ENCODE assay signal across 13 cellular contexts in the genomic region with DNA sequence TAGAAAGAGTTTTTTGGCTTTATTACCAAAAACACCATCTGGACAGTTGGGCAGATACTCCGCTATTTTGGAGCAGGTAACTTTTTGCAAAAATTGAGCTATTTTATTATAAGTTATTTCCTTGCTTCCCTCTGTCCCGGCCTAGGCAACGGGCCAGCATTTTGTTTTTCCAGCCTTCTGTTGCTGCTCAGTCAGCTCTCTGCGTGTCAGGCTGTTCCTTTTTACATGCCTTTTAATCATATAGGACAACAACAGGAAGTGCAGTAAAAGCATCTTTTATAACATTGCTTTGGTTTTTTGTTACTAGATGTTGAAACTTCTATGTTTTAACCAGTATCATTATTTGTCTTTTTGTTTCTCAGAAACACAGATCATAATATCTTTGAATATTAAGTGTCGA. TPM values are rescaled to one million over a fixed set of nuclear protein-coding genes. Genes with fewer than 3 reads are reported as not detected.
A peak's percentile ranks its signal among the peaks of the same experiment; 100 is the strongest.
DNase-seq lines count a peak whose midpoint lies in the region; ATAC-seq and TF ChIP-seq lines count a peak whose summit lies in the region.
"Had no signal": no experiment of that assay in that cellular context is flagged by ENCODE, and none has a peak within 500 bp of the region (broad histone marks: within the 10 kb centered on the region; RNA-seq: fewer than 3 reads in every experiment).

No MANE protein-coding gene starts in this region.

- no peaks in the 10 kb centered on the region for H3K9me3 ChIP-seq in naive thymus-derived CD4-positive, alpha-beta T cell (ENCODE audit: control insufficient read depth in 2 of 3, low read length in 3 of 3)
- H3K9me3 ChIP-seq in vagina = no peaks in the 10 kb centered on the region
- no peaks in the 10 kb centered on the region for H3K9me3 ChIP-seq in Karpas-422 (ENCODE audit: low read length)

- no peaks in the 10 kb centered on the region for H3K9me2 ChIP-seq in Karpas-422 (replicated peaks; ENCODE audit: insufficient read depth, low read length)

- no peak overlapping the region for H3K4me3 ChIP-seq in choroid plexus epithelial cell (ENCODE audit: low read depth, low read length)
- no peak overlapping the region for H3K4me3 ChIP-seq in naive thymus-derived CD4-positive, alpha-beta T cell (ENCODE audit: low read length)
- no peak overlapping the region for H3K4me3 ChIP-seq in vagina
- H3K4me3 ChIP-seq in Karpas-422 (ENCODE audit: low read length) = no peak overlapping the region

- H3K4me1 ChIP-seq in naive thymus-derived CD4-positive, alpha-beta T cell (ENCODE audit: control insufficient read depth in 2 of 2, insufficient read depth in 2 of 2, low read length in 2 of 2) = no peaks in the 10 kb centered on the region
- H3K4me1 ChIP-seq in vagina (no peaks in the 10 kb centered on the region), Karpas-422 (ENCODE audit: low read length) (peaks cover 16% of the 10 kb centered on the region)

- CTCF ChIA-PET in naive thymus-derived CD4-positive, alpha-beta T cell (lab: Charles Lee) = interaction anchor here (1.3 kb wide), 1 partner anchor 8 kb away, joined by 3 read pairs; no protein-coding TSS in a partner anchor

- ATAC-seq in natural killer cell (no peak), GM21526 (IDR thresholded peaks at IDR 0.05; ENCODE audit: low FRiP score, unreplicated experiment) (no peak)
- no peak for ATAC-seq in natural killer cell treated with Interleukin-12 subunit alpha and Interleukin-12 subunit beta and Interleukin-15 and Interleukin-18, amount 100 ng/mL, for 72 hours
- no peak for ATAC-seq in naive thymus-derived CD4-positive, alpha-beta T cell
- ATAC-seq: left colon had no signal

- H3K4me3 Mint-ChIP-seq in natural killer cell = no peak overlapping the region
- no peak overlapping the region for H3K4me3 Mint-ChIP-seq in natural killer cell treated with Interleukin-12 subunit alpha and Interleukin-12 subunit beta and Interleukin-15 and Interleukin-18, amount 100 ng/mL, for 72 hours
- peak overlapping the region in 1 of 10 donors; percentile 19 for H3K4me3 Mint-ChIP-seq in naive thymus-derived CD4-positive, alpha-beta T cell
- H3K4me3 Mint-ChIP-seq: activated naive CD8-positive, alpha-beta T cell treated with anti-CD3 and anti-CD28 coated beads, Interleukin-2, amount 10 ng/mL, durations not matched to agents 7 days and 5 days had no signal

- peak overlapping the region; percentile 48 to 67 for H3K27ac Mint-ChIP-seq in natural killer cell
- no peak overlapping the region for H3K27ac Mint-ChIP-seq in natural killer cell treated with Interleukin-12 subunit alpha and Interleukin-12 subunit beta and Interleukin-15 and Interleukin-18, amount 100 ng/mL, for 72 hours
- H3K27ac Mint-ChIP-seq in naive thymus-derived CD4-positive, alpha-beta T cell = peak overlapping the region in 8 of 9 donors; percentile 60 to 83 (median 74)

- H3K36me3 Mint-ChIP-seq in natural killer cell = no peaks in the 10 kb centered on the region
- H3K36me3 Mint-ChIP-seq in natural killer cell treated with Interleukin-12 subunit alpha and Interleukin-12 subunit beta and Interleukin-15 and Interleukin-18, amount 100 ng/mL, for 72 hours = peaks cover 4% of the 10 kb centered on the region
- H3K36me3 Mint-ChIP-seq in naive thymus-derived CD4-positive, alpha-beta T cell = peaks cover 0 to 8% (median 5%) of the 10 kb centered on the region in 5 donors

- no peak overlapping the region for H3K4me2 ChIP-seq in Karpas-422 (ENCODE audit: low read depth, low read length, poor library complexity, severe bottlenecking)

- H3K36me3 ChIP-seq in naive thymus-derived CD4-positive, alpha-beta T cell (ENCODE audit: control insufficient read depth in 2 of 3, insufficient read depth in 3 of 3, low read length in 3 of 3) = peaks cover 0 to 14% (median 0%) of the 10 kb centered on the region in 3 experiments
- peaks cover 0 to 26% of the 10 kb centered on the region in 2 donors for H3K36me3 ChIP-seq in vagina
- H3K36me3 ChIP-seq in Karpas-422 (ENCODE audit: insufficient read depth, low read length) = peaks cover 3% of the 10 kb centered on the region; the same call in 1 of the 2 replicates

- TF ChIP-seq CTCF in natural killer cell (IDR thresholded peaks at IDR 0.05) = no peak
- TF ChIP-seq CTCF in choroid plexus epithelial cell (conservative IDR thresholded peaks at IDR 0.05; ENCODE audit: low read depth, low read length) = no peak
- no peak for TF ChIP-seq CTCF in vagina (IDR thresholded peaks at IDR 0.05)

- H3K27me3 Mint-ChIP-seq in natural killer cell (ENCODE audit: low read depth in 2 of 2) = no peaks in the 10 kb centered on the region
- no peaks in the 10 kb centered on the region for H3K27me3 Mint-ChIP-seq in natural killer cell treated with Interleukin-12 subunit alpha and Interleukin-12 subunit beta and Interleukin-15 and Interleukin-18, amount 100 ng/mL, for 72 hours
- no peaks in the 10 kb centered on the region for H3K27me3 Mint-ChIP-seq in naive thymus-derived CD4-positive, alpha-beta T cell
- H3K27me3 Mint-ChIP-seq: activated naive CD8-positive, alpha-beta T cell treated with anti-CD3 and anti-CD28 coated beads, Interleukin-2, amount 10 ng/mL, durations not matched to agents 7 days and 5 days had no signal

- no peaks in the 10 kb centered on the region for H3K27me3 ChIP-seq in naive thymus-derived CD4-positive, alpha-beta T cell (ENCODE audit: control insufficient read depth in 2 of 2, insufficient read depth in 2 of 2, low read length in 2 of 2)
- H3K27me3 ChIP-seq in vagina = no peaks in the 10 kb centered on the region
- H3K27me3 ChIP-seq in Karpas-422 (ENCODE audit: low read length) = no peaks in the 10 kb centered on the region

- no peaks in the 10 kb centered on the region for H4K20me1 ChIP-seq in Karpas-422 (ENCODE audit: insufficient read depth, low read depth, low read length)

- no peak for DNase-seq in natural killer cell
- DNase-seq in natural killer cell treated with Interleukin-12 subunit alpha and Interleukin-12 subunit beta and Interleukin-15 and Interleukin-18, amount 100 ng/mL, for 72 hours (ENCODE audit: low spot score) = no peak
- DNase-seq in choroid plexus epithelial cell (ENCODE audit: low read depth) = peak; percentile 75
- no peak for DNase-seq in naive thymus-derived CD4-positive, alpha-beta T cell
- DNase-seq in vagina (ENCODE audit: extremely low spot score in 2 of 2) = no peak
- no peak for DNase-seq in Karpas-422
- no peak for DNase-seq in NCI-H82 treated with DMSO at 0.1 percent for 48 hours (lab: John Stamatoyannopoulos, UW; ENCODE audit: unreplicated experiment)
- DNase-seq: activated CD8-positive, alpha-beta memory T cell treated with anti-CD3 and anti-CD28 coated beads for 24 hours; activated naive CD8-positive, alpha-beta T cell treated with anti-CD3 and anti-CD28 coated beads, Interleukin-2, amount 10 ng/mL, durations not matched to agents 7 days and 5 days; left colon; NCI-H1092 treated with DMSO at 0.1 percent for 48 hours; NCI-H524 treated with DMSO at 0.1 percent for 48 hours had no signal

- no peaks in the 10 kb centered on the region for H3K9me3 Mint-ChIP-seq in natural killer cell
- H3K9me3 Mint-ChIP-seq in natural killer cell treated with Interleukin-12 subunit alpha and Interleukin-12 subunit beta and Interleukin-15 and Interleukin-18, amount 100 ng/mL, for 72 hours = no peaks in the 10 kb centered on the region
- no peaks in the 10 kb centered on the region for H3K9me3 Mint-ChIP-seq in naive thymus-derived CD4-positive, alpha-beta T cell
- H3K9me3 Mint-ChIP-seq: activated naive CD8-positive, alpha-beta T cell treated with anti-CD3 and anti-CD28 coated beads, Interleukin-2, amount 10 ng/mL, durations not matched to agents 7 days and 5 days had no signal

- no peak overlapping the region for H3K9ac ChIP-seq in Karpas-422 (ENCODE audit: low read length)

- H3K79me2 ChIP-seq in Karpas-422 (ENCODE audit: low read length) = peaks cover 55% of the 10 kb centered on the region

- intact Hi-C loops in natural killer cell (cut with micrococcal nuclease) = no loop called here
- intact Hi-C loops in naive thymus-derived CD4-positive, alpha-beta T cell (cut with micrococcal nuclease) = no loop called here
- intact Hi-C loops in vagina (cut with DNase I) = loop anchor here (10.0 kb wide), 1 partner anchor 206 kb away; a partner anchor contains a TSS

- H3K4me1 Mint-ChIP-seq in natural killer cell = peaks cover 5 to 15% of the 10 kb centered on the region in 2 donors
- peaks cover 4 to 6% of the 10 kb centered on the region in 2 donors for H3K4me1 Mint-ChIP-seq in natural killer cell treated with Interleukin-12 subunit alpha and Interleukin-12 subunit beta and Interleukin-15 and Interleukin-18, amount 100 ng/mL, for 72 hours (ENCODE audit: low read depth in 2 of 2)
- H3K4me1 Mint-ChIP-seq in naive thymus-derived CD4-positive, alpha-beta T cell = peaks cover 7 to 22% (median 17%) of the 10 kb centered on the region in 7 donors

- POLR2A ChIA-PET in naive thymus-derived CD4-positive, alpha-beta T cell (lab: Charles Lee) = interaction anchor here (0.5 to 1.0 kb wide), 2 partner anchors 47 to 876 kb away, joined by 3 read pairs; a partner anchor contains a TSS

- no peak overlapping the region for H2AFZ ChIP-seq in Karpas-422 (ENCODE audit: low read length)

- no peak for TF ChIP-seq POLR2A in vagina (IDR thresholded peaks at IDR 0.05)

- H3K27ac ChIP-seq in naive thymus-derived CD4-positive, alpha-beta T cell (ENCODE audit: low read depth, low read length) = no peak overlapping the region
- H3K27ac ChIP-seq in vagina (peak overlapping the region; percentile 40), Karpas-422 (ENCODE audit: low read length) (no peak overlapping the region)

RNA-seq across cellular contexts. Expression of a gene that starts 30.4 kb away (rescaled TPM):
- 10 to 100 TPM; 22.8 to 31.6 (median 27.9) TPM for total RNA-seq in natural killer cell
- total RNA-seq in natural killer cell treated with Interleukin-12 subunit alpha and Interleukin-12 subunit beta and Interleukin-15 and Interleukin-18, amount 100 ng/mL, for 72 hours = 10 to 100 TPM; 16.3 to 18.3 TPM
- 10 to 100 TPM; 13.5 to 18.8 (median 17.7) TPM for total RNA-seq in naive thymus-derived CD4-positive, alpha-beta T cell
- 10 to 100 TPM in 1 of 2 donors, 1 to 10 TPM in 1; 8.6 to 14.2 TPM for polyA plus RNA-seq in naive thymus-derived CD4-positive, alpha-beta T cell
- total RNA-seq in vagina = 9.8 TPM
- total RNA-seq in Karpas-422 (2014; rRNA removed; shearing (Covaris generic); ENCODE audit: low replicate concordance) = 6.4 and 11.8 TPM in 2 replicates

RNA-seq across cellular contexts. Expression of a gene that starts 47.3 kb away (rescaled TPM):
- 10 to 100 TPM; 60.5 to 87.8 (median 72.0) TPM for total RNA-seq in natural killer cell
- 10 to 100 TPM; 19.5 to 26.4 TPM for total RNA-seq in natural killer cell treated with Interleukin-12 subunit alpha and Interleukin-12 subunit beta and Interleukin-15 and Interleukin-18, amount 100 ng/mL, for 72 hours
- 10 to 100 TPM; 18.4 to 57.8 (median 42.3) TPM for total RNA-seq in naive thymus-derived CD4-positive, alpha-beta T cell
- polyA plus RNA-seq in naive thymus-derived CD4-positive, alpha-beta T cell = 10 to 100 TPM; 25.7 to 29.9 TPM
- total RNA-seq in vagina = 33.1 TPM
- 32.6 and 42.6 TPM in 2 replicates for total RNA-seq in Karpas-422 (2014; rRNA removed; shearing (Covaris generic); ENCODE audit: low replicate concordance)

Comparison
In these comparisons a context has a peak if more than half of its experiments do, and no peak if none do; other contexts are left out.
1. H3K27ac Mint-ChIP-seq: peak in natural killer cell (2 of 2) and naive thymus-derived CD4-positive, alpha-beta T cell (8 of 9); none in natural killer cell treated with Interleukin-12 subunit alpha and Interleukin-12 subunit beta and Interleukin-15 and Interleukin-18, amount 100 ng/mL, for 72 hours (0 of 2).